ENCODE assay signal across 1 cellular context in the genomic region with DNA sequence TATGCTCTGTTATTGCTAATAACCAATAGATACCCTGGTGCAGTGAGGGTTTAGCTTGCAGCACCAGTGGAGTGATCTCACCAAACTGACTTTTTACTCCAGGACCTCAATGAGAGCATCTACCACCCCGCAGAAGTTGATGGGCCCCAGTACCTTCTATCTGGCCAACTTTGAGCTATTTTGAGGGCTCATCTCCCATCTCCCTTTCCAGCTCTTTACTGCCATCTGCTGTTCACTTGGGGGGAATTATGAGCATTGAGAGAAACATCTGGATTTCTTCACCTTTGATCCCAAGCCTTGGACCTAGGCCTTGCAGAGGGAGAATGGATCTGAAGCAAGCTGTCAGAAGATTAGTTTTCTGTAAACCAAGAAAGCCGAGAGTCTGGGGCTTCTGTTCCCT.
TF ChIP-seq lines count a peak whose summit lies in the region.

No MANE protein-coding gene starts in this region.

TF ChIP-seq in IMR-90, 13 proteins besides CTCF, POLR2A, EP300 and RAD21 (continued from another document):
- TF ChIP-seq USF2 (IDR thresholded peaks at IDR 0.05; ENCODE audit: low read depth, low read length) (no peak), SMC3 (IDR thresholded peaks at IDR 0.05; ENCODE audit: low read depth, low read length) (peak; percentile 48)
